ENCODE assay signal across 9 cellular contexts in genomic region chr6:108650781-108651180, GRCh38.
DNase-seq lines count a peak whose midpoint lies in the region; ATAC-seq and TF ChIP-seq lines count a peak whose summit lies in the region.
"Had no signal": no experiment of that assay in that cellular context is flagged by ENCODE, and none has a peak within 500 bp of the region (broad histone marks: within the 10 kb centered on the region; RNA-seq: fewer than 3 reads in every experiment).

No MANE protein-coding gene starts in this region.

- TF ChIP-seq CTCF in MCF 10A (IDR thresholded peaks at IDR 0.05; ENCODE audit: unreplicated experiment) (no peak), Calu3 (IDR thresholded peaks at IDR 0.05; ENCODE audit: unreplicated experiment) (no peak)

- intact Hi-C loops in MCF 10A (cut with micrococcal nuclease) = loop anchor here (2.0 to 5.0 kb wide), 3 partner anchors 87 to 132 kb away; no protein-coding TSS in a partner anchor
- intact Hi-C loops in naive thymus-derived CD4-positive, alpha-beta T cell (cut with micrococcal nuclease) = no loop called here
- intact Hi-C loops in Calu3 (cut with micrococcal nuclease; ENCODE audit: unreplicated experiment) = no loop called here

- H3K9me3 ChIP-seq in naive thymus-derived CD4-positive, alpha-beta T cell (ENCODE audit: control insufficient read depth in 2 of 3, low read length in 3 of 3) = no peaks in the 10 kb centered on the region

- CTCF ChIA-PET in MCF 10A (lab: Yijun Ruan, JAX) = interaction anchor here (0.7 to 1.7 kb wide), 4 partner anchors 28 to 422 kb away, joined by 3 to 7 read pairs (median 5); no protein-coding TSS in a partner anchor
- CTCF ChIA-PET in naive thymus-derived CD4-positive, alpha-beta T cell (lab: Charles Lee) = interaction anchor here (0.6 kb wide), 1 partner anchor 986 kb away, joined by 4 read pairs; no protein-coding TSS in a partner anchor
- CTCF ChIA-PET in Calu3 (lab: Charles Lee) = no interaction called here

- no TSS peak for BruUV-seq in MCF 10A (replicated peaks; lab: Mats Ljungman, UMichigan)
- no TSS peak for BruUV-seq in Calu3 (replicated peaks; lab: Mats Ljungman, UMichigan)

- H3K4me3 ChIP-seq in naive thymus-derived CD4-positive, alpha-beta T cell (ENCODE audit: low read length) = no peak overlapping the region

- H3K9me3 Mint-ChIP-seq in MCF 10A (ENCODE audit: unreplicated experiment) = no peaks in the 10 kb centered on the region
- H3K9me3 Mint-ChIP-seq in naive thymus-derived CD4-positive, alpha-beta T cell = no peaks in the 10 kb centered on the region
- no peaks in the 10 kb centered on the region for H3K9me3 Mint-ChIP-seq in Calu3 (ENCODE audit: low read depth, unreplicated experiment)

- H3K4me1 Mint-ChIP-seq in MCF 10A (ENCODE audit: insufficient read depth, unreplicated experiment) = peaks cover 73% of the 10 kb centered on the region
- H3K4me1 Mint-ChIP-seq in naive thymus-derived CD4-positive, alpha-beta T cell = peaks cover 4 to 70% (median 47%) of the 10 kb centered on the region in 7 donors
- H3K4me1 Mint-ChIP-seq in Calu3 (ENCODE audit: low read depth, unreplicated experiment) = peaks cover 65% of the 10 kb centered on the region

- in situ Hi-C loops in G401 (cut with HindIII; ENCODE audit: low sequenced_read_pairs) = no loop called here

- peak overlapping the region; percentile 83 for H3K27ac Mint-ChIP-seq in MCF 10A (ENCODE audit: low read depth, unreplicated experiment)
- H3K27ac Mint-ChIP-seq in naive thymus-derived CD4-positive, alpha-beta T cell = no peak overlapping the region
- no peak overlapping the region for H3K27ac Mint-ChIP-seq in Calu3 (ENCODE audit: unreplicated experiment)

- peak; percentile 17 for DNase-seq in AG08396 (ENCODE audit: low spot score)
- DNase-seq in MV-4-11 (lab: John Stamatoyannopoulos, UW) = peak; percentile 79
- peak; percentile 85 for DNase-seq in MCF 10A (ENCODE audit: unreplicated experiment)
- DNase-seq in naive thymus-derived CD4-positive, alpha-beta T cell = no peak
- DNase-seq in G401 (ENCODE audit: low spot score) = no peak
- no peak for DNase-seq in Calu3
- DNase-seq: retina had no signal

- H3K36me3 ChIP-seq in naive thymus-derived CD4-positive, alpha-beta T cell (ENCODE audit: control insufficient read depth in 2 of 3, insufficient read depth in 3 of 3, low read length in 3 of 3) = no peaks in the 10 kb centered on the region

- H3K27me3 Mint-ChIP-seq in MCF 10A (ENCODE audit: insufficient read depth, unreplicated experiment) (no peaks in the 10 kb centered on the region), Calu3 (ENCODE audit: unreplicated experiment) (no peaks in the 10 kb centered on the region)
- peaks cover 0 to 5% (median 0%) of the 10 kb centered on the region in 5 donors for H3K27me3 Mint-ChIP-seq in naive thymus-derived CD4-positive, alpha-beta T cell

- peak overlapping the region; percentile 41 for H3K4me3 Mint-ChIP-seq in MCF 10A (ENCODE audit: unreplicated experiment)
- H3K4me3 Mint-ChIP-seq in naive thymus-derived CD4-positive, alpha-beta T cell = no peak overlapping the region
- no peak overlapping the region for H3K4me3 Mint-ChIP-seq in Calu3 (ENCODE audit: low read depth, unreplicated experiment)

- H3K36me3 Mint-ChIP-seq in MCF 10A (ENCODE audit: insufficient read depth, unreplicated experiment) = peaks cover 60% of the 10 kb centered on the region
- H3K36me3 Mint-ChIP-seq in naive thymus-derived CD4-positive, alpha-beta T cell = peaks cover 0 to 8% (median 7%) of the 10 kb centered on the region in 5 donors
- peaks cover 10% of the 10 kb centered on the region for H3K36me3 Mint-ChIP-seq in Calu3 (ENCODE audit: insufficient read depth, unreplicated experiment)

- no peaks in the 10 kb centered on the region for H3K27me3 ChIP-seq in naive thymus-derived CD4-positive, alpha-beta T cell (ENCODE audit: control insufficient read depth in 2 of 2, insufficient read depth in 2 of 2, low read length in 2 of 2)

- peak; percentile 53 for ATAC-seq in naive thymus-derived CD4-positive, alpha-beta T cell
- no peak for ATAC-seq in HG02571 (IDR thresholded peaks at IDR 0.05; ENCODE audit: unreplicated experiment)
- ATAC-seq in GM21723 (IDR thresholded peaks at IDR 0.05; ENCODE audit: unreplicated experiment) = no peak

- H3K4me1 ChIP-seq in naive thymus-derived CD4-positive, alpha-beta T cell (ENCODE audit: control insufficient read depth in 2 of 2, insufficient read depth in 2 of 2, low read length in 2 of 2) = peaks cover 5 to 10% of the 10 kb centered on the region in 2 donors

- no peak overlapping the region for H3K27ac ChIP-seq in naive thymus-derived CD4-positive, alpha-beta T cell (ENCODE audit: low read depth, low read length)

- POLR2A ChIA-PET in MCF 10A (lab: Yijun Ruan, JAX) = interaction anchor here (0.6 to 7.8 kb wide), 27 partner anchors 8 to 442 kb away, joined by 3 to 70 read pairs (median 5); partner anchors contain the start of gene FOXO3
- POLR2A ChIA-PET in naive thymus-derived CD4-positive, alpha-beta T cell (lab: Charles Lee) = interaction anchor here (0.6 kb wide), 1 partner anchor 18 kb away, joined by 4 read pairs; no protein-coding TSS in a partner anchor

Comparison
In these comparisons a context has a peak if more than half of its experiments do, and no peak if none do; other contexts are left out.
1. DNase-seq: peak in AG08396 (single experiment), MV-4-11 (single experiment) and MCF 10A (single experiment); none in naive thymus-derived CD4-positive, alpha-beta T cell (0 of 9), G401 (single experiment) and Calu3 (single experiment).